Comparison of ENCODE assay signal across 8 cellular contexts in genomic region chr10:62050941-62051433, GRCh38.
DNase-seq lines count a peak whose midpoint lies in the region; ATAC-seq and TF ChIP-seq lines count a peak whose summit lies in the region.

No MANE protein-coding gene starts in this region.

- H3K4me1 Mint-ChIP-seq in effector memory CD8-positive, alpha-beta T cell (ENCODE audit: low read depth in 2 of 2), result peaks cover 68 to 80% of the 10 kb centered on the region in 2 donors
- H3K4me1 Mint-ChIP-seq in naive thymus-derived CD8-positive, alpha-beta T cell, result peaks cover 17 to 100% (median 69%) of the 10 kb centered on the region in 4 donors
- H3K4me1 Mint-ChIP-seq in stimulated activated naive CD8-positive, alpha-beta T cell treated with anti-CD3 and anti-CD28 coated beads, Interleukin-15, Interleukin-2, amounts not matched to agents 100 ng/mL and 50 ng/mL, for 24 hours (ENCODE audit: low read depth), result peaks cover 100% of the 10 kb centered on the region

- H3K9me3 Mint-ChIP-seq in effector memory CD8-positive, alpha-beta T cell, result no peaks in the 10 kb centered on the region
- no peaks in the 10 kb centered on the region for H3K9me3 Mint-ChIP-seq in naive thymus-derived CD8-positive, alpha-beta T cell
- H3K9me3 Mint-ChIP-seq in stimulated activated naive CD8-positive, alpha-beta T cell treated with anti-CD3 and anti-CD28 coated beads, Interleukin-15, Interleukin-2, amounts not matched to agents 100 ng/mL and 50 ng/mL, for 24 hours, result peaks cover 4% of the 10 kb centered on the region

- no peak for TF ChIP-seq CTCF in AG10803 (conservative IDR thresholded peaks at IDR 0.05; ENCODE audit: low read length)

- peak; percentile 91 for DNase-seq in AG10803 (ENCODE audit: low read depth)
- DNase-seq in activated CD4-positive, alpha-beta T cell treated with anti-CD3 and anti-CD28 coated beads, Interleukin-2, amount 50 U/mL, for 48 hours, result peak; percentile 74 to 82
- DNase-seq in effector memory CD8-positive, alpha-beta T cell, result peak; percentile 54 to 64 (median 54)
- peak in 4 of 10 donors; percentile 14 to 52 (median 25) for DNase-seq in naive thymus-derived CD8-positive, alpha-beta T cell
- no peak for DNase-seq in midbrain (lab: John Stamatoyannopoulos, UW)

- ATAC-seq in GM19438 (IDR thresholded peaks at IDR 0.05; ENCODE audit: low read depth, unreplicated experiment), result peak; percentile 35
- peak; percentile 27 for ATAC-seq in HG03575 (IDR thresholded peaks at IDR 0.05; ENCODE audit: extremely low read depth, insufficient number of reproducible peaks, low FRiP score, unreplicated experiment)
- ATAC-seq in effector memory CD8-positive, alpha-beta T cell (replicated peaks), result peak; percentile 76
- peak; percentile 62 to 66 for ATAC-seq in naive thymus-derived CD8-positive, alpha-beta T cell

- peaks cover 33% of the 10 kb centered on the region for H3K36me3 Mint-ChIP-seq in effector memory CD8-positive, alpha-beta T cell (ENCODE audit: insufficient read depth)
- peaks cover 6 to 44% (median 38%) of the 10 kb centered on the region in 3 donors for H3K36me3 Mint-ChIP-seq in naive thymus-derived CD8-positive, alpha-beta T cell
- H3K36me3 Mint-ChIP-seq in stimulated activated naive CD8-positive, alpha-beta T cell treated with anti-CD3 and anti-CD28 coated beads, Interleukin-15, Interleukin-2, amounts not matched to agents 100 ng/mL and 50 ng/mL, for 24 hours (ENCODE audit: low read depth), result peaks cover 64% of the 10 kb centered on the region

- peak overlapping the region; percentile 81 to 91 for H3K4me3 Mint-ChIP-seq in effector memory CD8-positive, alpha-beta T cell
- H3K4me3 Mint-ChIP-seq in naive thymus-derived CD8-positive, alpha-beta T cell, result peak overlapping the region in 7 of 10 donors; percentile 5 to 84 (median 38)
- H3K4me3 Mint-ChIP-seq in stimulated activated naive CD8-positive, alpha-beta T cell treated with anti-CD3 and anti-CD28 coated beads, Interleukin-15, Interleukin-2, amounts not matched to agents 100 ng/mL and 50 ng/mL, for 24 hours, result peak overlapping the region; percentile 87

- H3K27me3 Mint-ChIP-seq in effector memory CD8-positive, alpha-beta T cell, result no peaks in the 10 kb centered on the region
- no peaks in the 10 kb centered on the region for H3K27me3 Mint-ChIP-seq in naive thymus-derived CD8-positive, alpha-beta T cell
- no peaks in the 10 kb centered on the region for H3K27me3 Mint-ChIP-seq in stimulated activated naive CD8-positive, alpha-beta T cell treated with anti-CD3 and anti-CD28 coated beads, Interleukin-15, Interleukin-2, amounts not matched to agents 100 ng/mL and 50 ng/mL, for 24 hours

- peak overlapping the region; percentile 97 for H3K27ac Mint-ChIP-seq in effector memory CD8-positive, alpha-beta T cell
- H3K27ac Mint-ChIP-seq in naive thymus-derived CD8-positive, alpha-beta T cell, result peak overlapping the region in 7 of 10 donors; percentile 38 to 97 (median 73)
- H3K27ac Mint-ChIP-seq in stimulated activated naive CD8-positive, alpha-beta T cell treated with anti-CD3 and anti-CD28 coated beads, Interleukin-15, Interleukin-2, amounts not matched to agents 100 ng/mL and 50 ng/mL, for 24 hours, result peak overlapping the region; percentile 97

- POLR2A ChIA-PET in naive thymus-derived CD8-positive, alpha-beta T cell (lab: Charles Lee), result no interaction called here

- H3K4me3 ChIP-seq in AG10803 (ENCODE audit: low read length), result peak overlapping the region; percentile 90
